ENCODE assay signal across 12 cellular contexts in genomic region chr20:50412499-50412898, GRCh38.
"Had no signal": no experiment of that assay in that cellular context is flagged by ENCODE, and none has a peak within 500 bp of the region (broad histone marks: within the 10 kb centered on the region; RNA-seq: fewer than 3 reads in every experiment).

No MANE protein-coding gene starts in this region.

- H3K36me3 ChIP-seq: tibial nerve had no signal

- H3K27me3 ChIP-seq: tibial nerve had no signal

- H3K4me3 ChIP-seq: tibial nerve had no signal

- H3K4me3 Mint-ChIP-seq: activated B cell treated with CpG ODN at 0.5 μM for 24 hours; dendritic cell treated with granulocyte-macrophage colony-stimulating factor and Interleukin-4, amounts not matched to agents 40 ng/mL and 50 ng/mL, for 4 days; immature natural killer cell; nephron had no signal

- FAIRE-seq: TTC549 had no signal

- DNase-seq: activated B cell treated with CpG ODN at 0.5 μM for 24 hours; activated CD4-positive, alpha-beta T cell treated with anti-CD3 and anti-CD28 coated beads, Interleukin-2, amount 50 U/mL, for 1 hour; activated naive CD4-positive, alpha-beta T cell treated with anti-CD3 and anti-CD28 coated beads, Interleukin-2, amount 50 U/mL, for 16 hours; activated T-cell treated with anti-CD3 and anti-CD28 coated beads, Interleukin-2, amount 50 U/mL, for 1 hour; erythroblast; immature natural killer cell; stimulated activated CD4-positive, alpha-beta T cell treated with anti-CD3 and anti-CD28 coated beads, Interleukin-4, amount 100 ng/mL, for 4 hours; T-helper 2 cell had no signal

- H3K27ac Mint-ChIP-seq: activated B cell treated with CpG ODN at 0.5 μM for 24 hours; dendritic cell treated with granulocyte-macrophage colony-stimulating factor and Interleukin-4, amounts not matched to agents 40 ng/mL and 50 ng/mL, for 4 days; nephron had no signal

- H3K4me1 Mint-ChIP-seq: activated B cell treated with CpG ODN at 0.5 μM for 24 hours, immature natural killer cell had no signal

- H3K9me3 Mint-ChIP-seq: dendritic cell treated with granulocyte-macrophage colony-stimulating factor and Interleukin-4, amounts not matched to agents 40 ng/mL and 50 ng/mL, for 4 days had no signal
